Comparison of ENCODE assay signal across 22 cellular contexts in genomic region chr11:69265210-69265609, GRCh38. TPM values are rescaled to one million over a fixed set of nuclear protein-coding genes. Genes with fewer than 3 reads are reported as not detected.
DNase-seq lines count a peak whose midpoint lies in the region; ATAC-seq, FAIRE-seq and TF ChIP-seq lines count a peak whose summit lies in the region.
"Had no signal": no experiment of that assay in that cellular context is flagged by ENCODE, and none has a peak within 500 bp of the region (broad histone marks: within the 10 kb centered on the region; RNA-seq: fewer than 3 reads in every experiment).

No MANE protein-coding gene starts in this region.

- peaks cover 5% of the 10 kb centered on the region for H3K27me3 Mint-ChIP-seq in chondrocyte (ENCODE audit: low read depth)
- H3K27me3 Mint-ChIP-seq in neural progenitor cell (ENCODE audit: insufficient read depth, low read depth), result peaks cover 13% of the 10 kb centered on the region
- no peaks in the 10 kb centered on the region for H3K27me3 Mint-ChIP-seq in activated CD8-positive, alpha-beta memory T cell treated with anti-CD3 and anti-CD28 coated beads, Interleukin-2, amount 10 ng/mL, durations not matched to agents 7 days and 5 days

- POLR2A ChIA-PET in HepG2 (lab: Yijun Ruan, JAX), result no interaction called here

- H3K9me3 Mint-ChIP-seq in chondrocyte (ENCODE audit: low read depth), result peaks cover 3% of the 10 kb centered on the region
- H3K9me3 Mint-ChIP-seq in neural progenitor cell, result peaks cover 18% of the 10 kb centered on the region
- no peaks in the 10 kb centered on the region for H3K9me3 Mint-ChIP-seq in activated CD8-positive, alpha-beta memory T cell treated with anti-CD3 and anti-CD28 coated beads, Interleukin-2, amount 10 ng/mL, durations not matched to agents 7 days and 5 days (ENCODE audit: low read depth)
- H3K9me3 Mint-ChIP-seq: CD4-positive, alpha-beta T cell had no signal

- TF ChIP-seq RAD21 in HepG2 (CRISPR knock-in tag; IDR thresholded peaks at IDR 0.05), result no peak

- intact Hi-C loops in HepG2 (cut with micrococcal nuclease; ENCODE audit: unreplicated experiment), result no loop called here
- intact Hi-C loops in right lobe of liver (cut with DNase I), result no loop called here

- CTCF ChIA-PET in HepG2 (lab: Yijun Ruan, JAX; ENCODE audit: low intra/inter-chr PET ratio, low total read pairs), result no interaction called here
- CTCF ChIA-PET in activated CD8-positive, alpha-beta memory T cell treated with anti-CD3 and anti-CD28 coated beads, Interleukin-2, amount 10 ng/mL, durations not matched to agents 7 days and 5 days (lab: Charles Lee), result no interaction called here

- 27% methylated on average over 3 of the region's 6 CpGs for WGBS in HepG2 (ENCODE audit: low lambda C conversion rate)
- 87% methylated on average over 4 of the region's 6 CpGs for whole genome bisulfite sequencing in right lobe of liver (ENCODE audit: insufficient coverage, low coverage, low lambda C conversion rate, missing lambda C conversion rate)

- H3K4me3 ChIP-seq in HepG2 (replicated peaks in 1 of 3; ENCODE audit: insufficient read depth in 1 of 3, low read depth in 2 of 3, low read length in 3 of 3), result no peak overlapping the region
- no peak overlapping the region for H3K4me3 ChIP-seq in right lobe of liver
- H3K4me3 ChIP-seq in neural progenitor cell, result no peak overlapping the region
- H3K4me3 ChIP-seq: BLaER1, GM12878, GM23338 had no signal

- no peak overlapping the region for H2AFZ ChIP-seq in HepG2 (ENCODE audit: low read length)
- H2AFZ ChIP-seq in neural progenitor cell (replicated peaks), result no peak overlapping the region
- H2AFZ ChIP-seq: GM23338 had no signal

- H3K36me3 Mint-ChIP-seq in chondrocyte (ENCODE audit: low read depth), result no peaks in the 10 kb centered on the region
- H3K36me3 Mint-ChIP-seq in neural progenitor cell, result no peaks in the 10 kb centered on the region
- no peaks in the 10 kb centered on the region for H3K36me3 Mint-ChIP-seq in activated CD8-positive, alpha-beta memory T cell treated with anti-CD3 and anti-CD28 coated beads, Interleukin-2, amount 10 ng/mL, durations not matched to agents 7 days and 5 days

- ATAC-seq in HepG2 (no peak), right lobe of liver (no peak), GM19397 (IDR thresholded peaks at IDR 0.05; ENCODE audit: unreplicated experiment) (no peak)
- no peak for ATAC-seq in activated CD8-positive, alpha-beta memory T cell treated with anti-CD3 and anti-CD28 coated beads, Interleukin-2, amount 10 ng/mL, durations not matched to agents 7 days and 5 days
- ATAC-seq: GM12878, GM23338, HCT116 had no signal

- no peak overlapping the region for H3K27ac Mint-ChIP-seq in chondrocyte (ENCODE audit: unreplicated experiment)
- peak overlapping the region; percentile 63 for H3K27ac Mint-ChIP-seq in neural progenitor cell
- no peak overlapping the region for H3K27ac Mint-ChIP-seq in activated CD8-positive, alpha-beta memory T cell treated with anti-CD3 and anti-CD28 coated beads, Interleukin-2, amount 10 ng/mL, durations not matched to agents 7 days and 5 days
- H3K27ac Mint-ChIP-seq: B cell; CD4-positive, alpha-beta T cell; CD8-positive, alpha-beta memory T cell; GM23338 had no signal

- in situ Hi-C loops in HepG2 (cut with HindIII; ENCODE audit: extremely low pct_ligation_motif_present, low pct_unique_long_range_greater_than_20kb), result no loop called here

- DNase-seq in HepG2 (ENCODE audit: low spot score) (no peak), right lobe of liver (no peak), chondrocyte (ENCODE audit: low spot score) (peak; percentile 77), neural progenitor cell (ENCODE audit: low spot score) (no peak), NOMO-1 (lab: John Stamatoyannopoulos, UW; ENCODE audit: unreplicated experiment in 2 of 2) (no peak)
- DNase-seq in activated CD8-positive, alpha-beta memory T cell treated with anti-CD3 and anti-CD28 coated beads, Interleukin-2, amount 10 ng/mL, durations not matched to agents 7 days and 5 days, result no peak
- DNase-seq: CD4-positive, alpha-beta T cell; CD8-positive, alpha-beta memory T cell; DMS 273 treated with DMSO at 0.1 percent for 48 hours; DMS79; EL; GDM1; H9 had no signal

- H3K4me1 ChIP-seq in HepG2 (ENCODE audit: insufficient read depth, low read length) (peaks cover 27% of the 10 kb centered on the region), right lobe of liver (no peaks in the 10 kb centered on the region), neural progenitor cell (peaks cover 3% of the 10 kb centered on the region)

- H3K4me2 ChIP-seq in HepG2 (ENCODE audit: low read depth, low read length) (no peak overlapping the region), neural progenitor cell (no peak overlapping the region)
- H3K4me2 ChIP-seq: BLaER1, GM23338 had no signal

- H3K9ac ChIP-seq in HepG2 (ENCODE audit: insufficient read depth, low read depth, low read length) (no peak overlapping the region), neural progenitor cell (no peak overlapping the region)
- H3K9ac ChIP-seq: BLaER1 had no signal

- H3K4me1 Mint-ChIP-seq in chondrocyte (ENCODE audit: low read depth) (peaks cover 11% of the 10 kb centered on the region), neural progenitor cell (peaks cover 5% of the 10 kb centered on the region)
- H3K4me1 Mint-ChIP-seq in activated CD8-positive, alpha-beta memory T cell treated with anti-CD3 and anti-CD28 coated beads, Interleukin-2, amount 10 ng/mL, durations not matched to agents 7 days and 5 days, result no peaks in the 10 kb centered on the region
- H3K4me1 Mint-ChIP-seq: B cell; CD8-positive, alpha-beta memory T cell; GM23338; H9 had no signal

- H3F3A ChIP-seq in neural progenitor cell (ENCODE audit: low read depth), result no peaks in the 10 kb centered on the region

- H3K27me3 ChIP-seq in HepG2 (ENCODE audit: control insufficient read depth in 1 of 2, insufficient read depth in 2 of 2, low read length in 2 of 2) (peaks cover 3 to 48% of the 10 kb centered on the region in 2 experiments; a peak in 4 of 5 replicates), right lobe of liver (no peaks in the 10 kb centered on the region), neural progenitor cell (no peaks in the 10 kb centered on the region)
- H3K27me3 ChIP-seq: BLaER1 had no signal

- H3K9me3 ChIP-seq in HepG2 (ENCODE audit: low read length) (no peaks in the 10 kb centered on the region), right lobe of liver (no peaks in the 10 kb centered on the region), neural progenitor cell (ENCODE audit: low read depth) (no peaks in the 10 kb centered on the region)
- H3K9me3 ChIP-seq: BLaER1 had no signal

- no peak for TF ChIP-seq POLR2A in HepG2 (IDR thresholded peaks at IDR 0.05; ENCODE audit: insufficient read depth in 1 of 2, low read depth in 2 of 2, low read length in 2 of 2)
- TF ChIP-seq POLR2A in right lobe of liver (IDR thresholded peaks at IDR 0.05), result no peak

- no peaks in the 10 kb centered on the region for H3K36me3 ChIP-seq in HepG2 (replicated peaks in 1 of 2; ENCODE audit: control insufficient read depth in 1 of 2, insufficient read depth in 2 of 2, low read length in 2 of 2)
- no peaks in the 10 kb centered on the region for H3K36me3 ChIP-seq in right lobe of liver
- H3K36me3 ChIP-seq in neural progenitor cell, result no peaks in the 10 kb centered on the region
- H3K36me3 ChIP-seq: BLaER1 had no signal

- no peaks in the 10 kb centered on the region for H3K79me2 ChIP-seq in HepG2 (ENCODE audit: insufficient read depth, low read length)
- no peaks in the 10 kb centered on the region for H3K79me2 ChIP-seq in neural progenitor cell (ENCODE audit: low read depth)

- FAIRE-seq in HepG2 (lab: Jason Lieb, UNC), result no peak
- FAIRE-seq: D721Med, GM12878, GM19239 had no signal

- H3K27ac ChIP-seq in HepG2 (ENCODE audit: extremely low read length, insufficient read depth, low read length) (no peak overlapping the region), right lobe of liver (no peak overlapping the region), neural progenitor cell (no peak overlapping the region)
- H3K27ac ChIP-seq: BLaER1, C4-2B had no signal

- BruUV-seq in HepG2 (replicated peaks; lab: Mats Ljungman, UMichigan), result no TSS peak

- TF ChIP-seq EP300 in HepG2 (IDR thresholded peaks at IDR 0.05; ENCODE audit: low read depth in 2 of 2, low read length in 2 of 2) (no peak), HepG2 (CRISPR knock-in tag; IDR thresholded peaks at IDR 0.05; ENCODE audit: borderline replicate concordance) (no peak)

- H4K20me1 ChIP-seq in HepG2 (ENCODE audit: insufficient read depth, low read length), result no peaks in the 10 kb centered on the region
- H4K20me1 ChIP-seq in neural progenitor cell (ENCODE audit: low read depth), result no peaks in the 10 kb centered on the region
- H4K20me1 ChIP-seq: BLaER1 had no signal

- TF ChIP-seq CTCF in HepG2 (CRISPR knock-in tag; IDR thresholded peaks at IDR 0.05) (no peak), right lobe of liver (IDR thresholded peaks at IDR 0.05) (no peak), chondrocyte (IDR thresholded peaks at IDR 0.05) (no peak), neural progenitor cell (IDR thresholded peaks at IDR 0.05) (no peak)

- H3K4me3 Mint-ChIP-seq in chondrocyte (ENCODE audit: unreplicated experiment) (no peak overlapping the region), neural progenitor cell (no peak overlapping the region)
- no peak overlapping the region for H3K4me3 Mint-ChIP-seq in activated CD8-positive, alpha-beta memory T cell treated with anti-CD3 and anti-CD28 coated beads, Interleukin-2, amount 10 ng/mL, durations not matched to agents 7 days and 5 days
- H3K4me3 Mint-ChIP-seq: B cell; CD4-positive, alpha-beta T cell; CD8-positive, alpha-beta memory T cell; GM23338; H9 had no signal

RNA-seq across cellular contexts. Expression of gene MYEOV, which starts 28.7 kb away (rescaled TPM):
- 0.17 and 0.33 TPM in 2 replicates for total RNA-seq in HepG2 (2016; rRNA removed; fragmentation: Illumina TruSeq; extraction: Trizol)
- 0.40 TPM in 1 of 2 replicates, not detected in the other for total RNA-seq in HepG2 (2016; cell fraction: cytosol; rRNA removed; fragmentation: Illumina TruSeq; extraction: Trizol; ENCODE audit: low read depth)
- total RNA-seq in HepG2 (2016; cell fraction: insoluble cytoplasmic fraction; rRNA removed; fragmentation: Illumina TruSeq; extraction: Trizol), result 0.30 and 0.54 TPM in 2 replicates
- 0.28 and 0.34 TPM in 2 replicates for total RNA-seq in HepG2 (2016; cell fraction: membrane; rRNA removed; fragmentation: Illumina TruSeq; extraction: Trizol)
- total RNA-seq in HepG2 (2016; cell fraction: nucleus; rRNA removed; fragmentation: Illumina TruSeq; extraction: Trizol), result 0.28 and 0.60 TPM in 2 replicates
- polyA plus RNA-seq in HepG2 (2011; rRNA removed), result 1.6 and 1.8 TPM in 2 replicates
- polyA plus RNA-seq in HepG2 (2011; cell fraction: cytosol; rRNA removed), result 1.0 and 1.6 TPM in 2 replicates
- polyA plus RNA-seq in HepG2 (2011; cell fraction: nucleus; rRNA removed), result 1.6 and 2.7 TPM in 2 replicates
- 0.12 and 0.20 TPM in 2 replicates for polyA plus RNA-seq in HepG2 (2012)
- 0.37 and 0.49 TPM in 2 replicates for polyA plus RNA-seq in HepG2 (2016; cell fraction: cytosol; fragmentation: Illumina TruSeq; extraction: Trizol; ENCODE audit: low read depth)
- polyA plus RNA-seq in HepG2 (2016; cell fraction: insoluble cytoplasmic fraction; fragmentation: Illumina TruSeq; extraction: Trizol; ENCODE audit: low read depth), result 0.14 and 0.45 TPM in 2 replicates
- 0.34 and 0.61 TPM in 2 replicates for polyA plus RNA-seq in HepG2 (2016; cell fraction: membrane; fragmentation: Illumina TruSeq; extraction: Trizol; ENCODE audit: low read depth)
- polyA plus RNA-seq in HepG2 (2016; cell fraction: nucleus; fragmentation: Illumina TruSeq; extraction: Trizol; ENCODE audit: insufficient read depth, low read depth), result 0.39 TPM in 1 of 2 replicates, not detected in the other
- polyA minus RNA-seq in HepG2 (2011; rRNA and poly(A)+ RNA removed; ENCODE audit: low replicate concordance), result 0.58 and 2.6 TPM in 2 replicates
- polyA minus RNA-seq in HepG2 (2011; cell fraction: cytosol; rRNA and poly(A)+ RNA removed), result 0.35 and 0.79 TPM in 2 replicates
- polyA minus RNA-seq in HepG2 (2011; cell fraction: nucleus; rRNA and poly(A)+ RNA removed), result 1.8 and 1.9 TPM in 2 replicates
- 1 to 10 TPM in 1 of 6 experiments, under 1 TPM in 3, not detected in 2; 0.25 to 1.2 (median 0.70) TPM for total RNA-seq in right lobe of liver
- total RNA-seq in chondrocyte, result 0.87 TPM in 1 of 3 replicates, not detected in the others
- not detected in 2 replicates for total RNA-seq in neural progenitor cell (ENCODE audit: low replicate concordance)
- total RNA-seq in activated CD8-positive, alpha-beta memory T cell treated with anti-CD3 and anti-CD28 coated beads, Interleukin-2, amount 10 ng/mL, durations not matched to agents 7 days and 5 days, result not detected
- total RNA-seq: B cell; CD4-positive, alpha-beta T cell had no signal
- polyA plus RNA-seq: CD8-positive, alpha-beta memory T cell; GM23338 had no signal
